8 cellular contexts compared by ENCODE assay signal in genomic region chr19:56350416-56351045, GRCh38. TPM values are rescaled to one million over a fixed set of nuclear protein-coding genes. Genes with fewer than 3 reads are reported as not detected.
DNase-seq lines count a peak whose midpoint lies in the region; ATAC-seq and TF ChIP-seq lines count a peak whose summit lies in the region.

No MANE protein-coding gene starts in this region.

- no peaks in the 10 kb centered on the region for H4K20me1 ChIP-seq in Loucy (ENCODE audit: insufficient read depth, low read length, poor library complexity, severe bottlenecking)

- no peak overlapping the region for H3K9ac ChIP-seq in Loucy (ENCODE audit: low read depth, low read length, poor library complexity, severe bottlenecking)

- H3K36me3 ChIP-seq in Loucy (ENCODE audit: insufficient read depth, low read length), result no peaks in the 10 kb centered on the region

- H3K27me3 ChIP-seq in Loucy (ENCODE audit: insufficient read depth, low read length, poor library complexity, severe bottlenecking), result no peaks in the 10 kb centered on the region

- H2AFZ ChIP-seq in Loucy (ENCODE audit: low read length), result no peak overlapping the region

- ATAC-seq in stimulated activated naive CD8-positive, alpha-beta T cell treated with anti-CD3 and anti-CD28 coated beads, Interleukin-15, Interleukin-2, amounts not matched to agents 100 U/mL and 50 U/mL, for 24 hours, result no peak
- ATAC-seq in HG03139 (IDR thresholded peaks at IDR 0.05; ENCODE audit: unreplicated experiment) (no peak), HG02970 (IDR thresholded peaks at IDR 0.05; ENCODE audit: low FRiP score, unreplicated experiment) (no peak)

- H3K4me1 ChIP-seq in Loucy (ENCODE audit: insufficient read depth, low read length, poor library complexity, severe bottlenecking), result no peaks in the 10 kb centered on the region

- H3K4me3 ChIP-seq in Loucy (ENCODE audit: low read length, poor library complexity, severe bottlenecking), result no peak overlapping the region

- DNase-seq in Daoy (ENCODE audit: low read depth) (peak; percentile 45), SW480 (ENCODE audit: low spot score) (peak; percentile 50), medulla oblongata (ENCODE audit: extremely low spot score) (peak; percentile 37)
- DNase-seq in central memory CD4-positive, alpha-beta T cell, result peak; percentile 36
- DNase-seq in stimulated activated naive CD8-positive, alpha-beta T cell treated with anti-CD3 and anti-CD28 coated beads, Interleukin-15, Interleukin-2, amounts not matched to agents 100 U/mL and 50 U/mL, for 24 hours, result peak; percentile 52

- no peaks in the 10 kb centered on the region for H3F3A ChIP-seq in Loucy (ENCODE audit: low read depth)

- no peaks in the 10 kb centered on the region for H3K9me3 ChIP-seq in Loucy (ENCODE audit: insufficient read depth, low read depth, low read length)

- no peak overlapping the region for H3K4me2 ChIP-seq in Loucy (ENCODE audit: low read depth, low read length, poor library complexity, severe bottlenecking)

- H3K9me2 ChIP-seq in Loucy (replicated peaks; ENCODE audit: low read depth, low read length), result no peaks in the 10 kb centered on the region

- no peaks in the 10 kb centered on the region for H3K79me2 ChIP-seq in Loucy (ENCODE audit: insufficient read depth, low read length)

- peak; percentile 80 for TF ChIP-seq CTCF in Loucy (conservative IDR thresholded peaks at IDR 0.05; ENCODE audit: low read length)

RNA-seq across cellular contexts. Expression of gene ZSCAN5A, which starts 35.9 kb away (rescaled TPM):
- total RNA-seq in Daoy (2014; rRNA removed; shearing (Covaris generic)), result 20.7 TPM in 2 replicates

RNA-seq across cellular contexts. Expression of gene ZNF582, which starts 42.8 kb away (rescaled TPM):
- total RNA-seq in Daoy (2014; rRNA removed; shearing (Covaris generic)), result 2.0 and 4.6 TPM in 2 replicates

RNA-seq across cellular contexts. Expression of gene ZNF583, which starts 53.6 kb away (rescaled TPM):
- 3.9 and 4.1 TPM in 2 replicates for total RNA-seq in Daoy (2014; rRNA removed; shearing (Covaris generic))
